ENCODE assay signal across 1 cellular context in genomic region chr2:219692521-219692920, GRCh38.
TF ChIP-seq lines count a peak whose summit lies in the region.

No MANE protein-coding gene starts in this region.

TF ChIP-seq in HCT116, 20 proteins besides CTCF, POLR2A, EP300 and RAD21 (continued from another document):
- TF ChIP-seq, protein P1, sequence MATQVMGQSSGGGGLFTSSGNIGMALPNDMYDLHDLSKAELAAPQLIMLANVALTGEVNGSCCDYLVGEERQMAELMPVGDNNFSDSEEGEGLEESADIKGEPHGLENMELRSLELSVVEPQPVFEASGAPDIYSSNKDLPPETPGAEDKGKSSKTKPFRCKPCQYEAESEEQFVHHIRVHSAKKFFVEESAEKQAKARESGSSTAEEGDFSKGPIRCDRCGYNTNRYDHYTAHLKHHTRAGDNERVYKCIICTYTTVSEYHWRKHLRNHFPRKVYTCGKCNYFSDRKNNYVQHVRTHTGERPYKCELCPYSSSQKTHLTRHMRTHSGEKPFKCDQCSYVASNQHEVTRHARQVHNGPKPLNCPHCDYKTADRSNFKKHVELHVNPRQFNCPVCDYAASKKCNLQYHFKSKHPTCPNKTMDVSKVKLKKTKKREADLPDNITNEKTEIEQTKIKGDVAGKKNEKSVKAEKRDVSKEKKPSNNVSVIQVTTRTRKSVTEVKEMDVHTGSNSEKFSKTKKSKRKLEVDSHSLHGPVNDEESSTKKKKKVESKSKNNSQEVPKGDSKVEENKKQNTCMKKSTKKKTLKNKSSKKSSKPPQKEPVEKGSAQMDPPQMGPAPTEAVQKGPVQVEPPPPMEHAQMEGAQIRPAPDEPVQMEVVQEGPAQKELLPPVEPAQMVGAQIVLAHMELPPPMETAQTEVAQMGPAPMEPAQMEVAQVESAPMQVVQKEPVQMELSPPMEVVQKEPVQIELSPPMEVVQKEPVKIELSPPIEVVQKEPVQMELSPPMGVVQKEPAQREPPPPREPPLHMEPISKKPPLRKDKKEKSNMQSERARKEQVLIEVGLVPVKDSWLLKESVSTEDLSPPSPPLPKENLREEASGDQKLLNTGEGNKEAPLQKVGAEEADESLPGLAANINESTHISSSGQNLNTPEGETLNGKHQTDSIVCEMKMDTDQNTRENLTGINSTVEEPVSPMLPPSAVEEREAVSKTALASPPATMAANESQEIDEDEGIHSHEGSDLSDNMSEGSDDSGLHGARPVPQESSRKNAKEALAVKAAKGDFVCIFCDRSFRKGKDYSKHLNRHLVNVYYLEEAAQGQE (IDR thresholded peaks at IDR 0.05; ENCODE audit: low read depth): no peak
- TF ChIP-seq CEBPB (IDR thresholded peaks at IDR 0.05; ENCODE audit: low read depth): no peak
- no peak for TF ChIP-seq SP1 (IDR thresholded peaks at IDR 0.05; ENCODE audit: low read depth)
- TF ChIP-seq ZBTB33 (IDR thresholded peaks at IDR 0.05; ENCODE audit: extremely low read depth, insufficient replicate concordance, low read length): no peak
- no peak for TF ChIP-seq SRF (IDR thresholded peaks at IDR 0.05; ENCODE audit: low read depth)
- no peak for TF ChIP-seq ATF3 (IDR thresholded peaks at IDR 0.05)
- no peak for TF ChIP-seq JUND (IDR thresholded peaks at IDR 0.05)
